In genomic region chr16:29454269-29454668, GRCh38 we compare ENCODE assay signal across 8 cellular contexts. TPM values are rescaled to one million over a fixed set of nuclear protein-coding genes. Genes with fewer than 3 reads are reported as not detected.
A peak's percentile ranks its signal among the peaks of the same experiment; 100 is the strongest.
DNase-seq lines count a peak whose midpoint lies in the region; ATAC-seq and TF ChIP-seq lines count a peak whose summit lies in the region.
"Not testable (repeated sequence)": the region's sequence is repeated elsewhere in the genome, so short reads cannot be mapped to it uniquely, and the experiment has no call there.

Gene BOLA2 (minus strand): TSS chr16:29454351. CDS start chr16:29454253, 98 bp downstream.
Gene SLX1B (plus strand): TSS chr16:29454533.

- not testable (repeated sequence) for H3K27ac Mint-ChIP-seq in activated naive CD8-positive, alpha-beta T cell treated with anti-CD3 and anti-CD28 coated beads, Interleukin-2, amount 50 U/mL, for 24 hours

- not testable (repeated sequence) for H3K79me2 ChIP-seq in PC-3 (ENCODE audit: low read length)

- not testable (repeated sequence) for DNase-seq in A172 (ENCODE audit: low spot score); PC-3; activated naive CD8-positive, alpha-beta T cell treated with anti-CD3 and anti-CD28 coated beads, Interleukin-2, amount 50 U/mL, for 24 hours; heart left ventricle; psoas muscle

- H3K4me1 ChIP-seq in PC-3 (ENCODE audit: insufficient read depth, low read length); heart left ventricle; psoas muscle: not testable (repeated sequence)

- H3K9ac ChIP-seq in PC-3 (ENCODE audit: low read length) = not testable (repeated sequence)

- H3K27me3 ChIP-seq in PC-3 (ENCODE audit: low read length); heart left ventricle; psoas muscle (ENCODE audit: insufficient read depth in 3 of 3, low read length in 2 of 3): not testable (repeated sequence)

- not testable (repeated sequence) for H3K27ac ChIP-seq in PC-3 (ENCODE audit: low read length); heart left ventricle; psoas muscle

- CTCF ChIA-PET in PC-3 (lab: Charles Lee) = not testable (repeated sequence)

- TF ChIP-seq CTCF in PC-3 (conservative IDR thresholded peaks at IDR 0.05; ENCODE audit: low read depth, low read length); heart left ventricle (IDR thresholded peaks at IDR 0.05); psoas muscle (IDR thresholded peaks at IDR 0.05): not testable (repeated sequence)

- not testable (repeated sequence) for H4K20me1 ChIP-seq in PC-3 (ENCODE audit: low read length)

- H3K9me3 ChIP-seq in PC-3 (ENCODE audit: low read length); heart left ventricle; psoas muscle: not testable (repeated sequence)

- ATAC-seq in GM18873 (IDR thresholded peaks at IDR 0.05; ENCODE audit: low FRiP score, unreplicated experiment) = peak; percentile 88
- peak; percentile 83 for ATAC-seq in GM21786 (IDR thresholded peaks at IDR 0.05; ENCODE audit: unreplicated experiment)
- ATAC-seq in HG03097 (IDR thresholded peaks at IDR 0.05; ENCODE audit: low FRiP score, unreplicated experiment) = peak; percentile 87
- ATAC-seq in PC-3 = peak; percentile 93
- ATAC-seq in activated naive CD8-positive, alpha-beta T cell treated with anti-CD3 and anti-CD28 coated beads, Interleukin-2, amount 50 U/mL, for 24 hours = peak; percentile 90
- peak; percentile 95 to 98 (median 96) for ATAC-seq in heart left ventricle
- ATAC-seq in psoas muscle = peak; percentile 94 to 96 (median 95)

- not testable (repeated sequence) for H3K4me3 Mint-ChIP-seq in activated naive CD8-positive, alpha-beta T cell treated with anti-CD3 and anti-CD28 coated beads, Interleukin-2, amount 50 U/mL, for 24 hours

- not testable (repeated sequence) for H3F3A ChIP-seq in PC-3 (ENCODE audit: low read length, unreplicated experiment)

- H3K27me3 Mint-ChIP-seq in activated naive CD8-positive, alpha-beta T cell treated with anti-CD3 and anti-CD28 coated beads, Interleukin-2, amount 50 U/mL, for 24 hours = not testable (repeated sequence)

- H3K4me3 ChIP-seq in PC-3 (ENCODE audit: low read length); heart left ventricle; psoas muscle: not testable (repeated sequence)

- H3K9me3 Mint-ChIP-seq in activated naive CD8-positive, alpha-beta T cell treated with anti-CD3 and anti-CD28 coated beads, Interleukin-2, amount 50 U/mL, for 24 hours = not testable (repeated sequence)

- H2AFZ ChIP-seq in PC-3 (ENCODE audit: low read length) = not testable (repeated sequence)

- POLR2A ChIA-PET in PC-3 (lab: Charles Lee; ENCODE audit: unreplicated experiment) = not testable (repeated sequence)

- not testable (repeated sequence) for H3K4me2 ChIP-seq in PC-3 (ENCODE audit: low read length)

- intact Hi-C loops in PC-3 (cut with micrococcal nuclease); heart left ventricle (cut with DNase I); psoas muscle (cut with DNase I): not testable (repeated sequence)

- BruUV-seq in PC-3 (replicated peaks; lab: Mats Ljungman, UMichigan) = not testable (repeated sequence)

- WGBS in heart left ventricle, 4 donors = no CpG with 5 or more reads among the region's 33 CpGs
- WGBS in psoas muscle, 3 donors = no CpG with 5 or more reads among the region's 33 CpGs

- not testable (repeated sequence) for H3K36me3 Mint-ChIP-seq in activated naive CD8-positive, alpha-beta T cell treated with anti-CD3 and anti-CD28 coated beads, Interleukin-2, amount 50 U/mL, for 24 hours (ENCODE audit: low read depth)

- not testable (repeated sequence) for TF ChIP-seq POLR2A in heart left ventricle (IDR thresholded peaks at IDR 0.05)

- H3K4me1 Mint-ChIP-seq in activated naive CD8-positive, alpha-beta T cell treated with anti-CD3 and anti-CD28 coated beads, Interleukin-2, amount 50 U/mL, for 24 hours = not testable (repeated sequence)

- H3K9me2 ChIP-seq in PC-3 (replicated peaks; ENCODE audit: low read length) = not testable (repeated sequence)

- not testable (repeated sequence) for H3K36me3 ChIP-seq in PC-3 (ENCODE audit: low read depth, low read length); heart left ventricle; psoas muscle (ENCODE audit: insufficient read depth in 1 of 2, low read depth in 1 of 2)

RNA-seq across cellular contexts. Expression of gene BOLA2, which starts in this region (rescaled TPM):
- total RNA-seq in A172 (2014; rRNA removed; shearing (Covaris generic)) = 26.9 and 38.1 TPM in 2 replicates
- total RNA-seq in PC-3 (2014; rRNA removed) = 93.1 and 150 TPM in 2 replicates
- total RNA-seq in heart left ventricle = 1 to 10 TPM; 2.2 to 6.4 (median 4.5) TPM
- 10 to 100 TPM; 15.2 to 16.3 TPM for polyA plus RNA-seq in heart left ventricle
- total RNA-seq in psoas muscle = 1 to 10 TPM; 1.5 to 5.7 (median 3.1) TPM
- 10 to 100 TPM; 11.0 to 47.2 (median 19.2) TPM for polyA plus RNA-seq in psoas muscle

RNA-seq across cellular contexts. Expression of gene SLX1B, which starts in this region (rescaled TPM):
- 77.9 and 137 TPM in 2 replicates for total RNA-seq in A172 (2014; rRNA removed; shearing (Covaris generic))
- total RNA-seq in PC-3 (2014; rRNA removed) = 11.2 and 23.0 TPM in 2 replicates
- total RNA-seq in heart left ventricle = 10 to 100 TPM in 8 of 9 donors, 1 to 10 TPM in 1; 4.6 to 24.5 (median 14.4) TPM
- 10 to 100 TPM; 11.8 to 41.4 TPM for polyA plus RNA-seq in heart left ventricle
- total RNA-seq in psoas muscle = 10 to 100 TPM in 2 of 4 donors, 1 to 10 TPM in 2; 2.2 to 28.7 (median 11.3) TPM
- polyA plus RNA-seq in psoas muscle = 10 to 100 TPM; 21.6 to 40.4 (median 35.4) TPM
